In the genomic region with DNA sequence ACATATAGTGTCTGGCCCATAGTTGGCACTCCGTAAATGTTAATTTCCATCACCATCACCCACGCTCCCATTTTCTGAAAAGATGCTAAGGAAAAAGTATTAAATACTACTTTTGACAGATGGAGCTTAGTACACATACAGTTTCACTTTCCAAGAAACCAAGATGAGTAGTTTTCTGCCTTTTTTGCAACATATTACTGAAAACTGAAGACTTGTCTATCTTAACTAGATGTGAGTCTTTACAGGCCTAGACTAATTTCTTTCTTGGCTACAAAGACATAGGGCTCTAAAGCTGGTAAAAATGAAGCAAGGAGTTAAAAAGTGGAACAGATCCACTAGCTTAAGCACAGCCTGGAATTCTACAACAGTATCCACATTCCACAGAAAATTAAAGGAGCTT, we compare ENCODE assay signal across 8 cellular contexts.
"Had no signal": no experiment of that assay in that cellular context is flagged by ENCODE, and none has a peak within 500 bp of the region (broad histone marks: within the 10 kb centered on the region; RNA-seq: fewer than 3 reads in every experiment).

No MANE protein-coding gene starts in this region.

- H3K27ac ChIP-seq: HL-60 had no signal

- H3K27me3 Mint-ChIP-seq: IgD-negative memory B cell had no signal

- H2AFZ ChIP-seq: GM23338 had no signal

- H3K9me3 Mint-ChIP-seq: GM23338, IgD-negative memory B cell had no signal

- H3K4me3 Mint-ChIP-seq: GM23338, H9, IgD-negative memory B cell had no signal

- H3K4me2 ChIP-seq: GM23338 had no signal

- FAIRE-seq: H1, H54, HepG2 had no signal

- H3K4me3 ChIP-seq: GM23338 had no signal

- H3K36me3 Mint-ChIP-seq: IgD-negative memory B cell had no signal

- ATAC-seq: GM23338, HepG2 had no signal

- DNase-seq: H9, HCEC 1CT had no signal

- H3K27ac Mint-ChIP-seq: GM23338, H9, IgD-negative memory B cell had no signal
